In genomic region chr20:3812975-3813599, GRCh38 we compare ENCODE assay signal across 1 cellular context.
TF ChIP-seq lines count a peak whose summit lies in the region.

No MANE protein-coding gene starts in this region.

TF ChIP-seq in GM23338, 12 proteins besides CTCF, POLR2A, EP300 and RAD21 (continued from another document):
- TF ChIP-seq, protein P1, sequence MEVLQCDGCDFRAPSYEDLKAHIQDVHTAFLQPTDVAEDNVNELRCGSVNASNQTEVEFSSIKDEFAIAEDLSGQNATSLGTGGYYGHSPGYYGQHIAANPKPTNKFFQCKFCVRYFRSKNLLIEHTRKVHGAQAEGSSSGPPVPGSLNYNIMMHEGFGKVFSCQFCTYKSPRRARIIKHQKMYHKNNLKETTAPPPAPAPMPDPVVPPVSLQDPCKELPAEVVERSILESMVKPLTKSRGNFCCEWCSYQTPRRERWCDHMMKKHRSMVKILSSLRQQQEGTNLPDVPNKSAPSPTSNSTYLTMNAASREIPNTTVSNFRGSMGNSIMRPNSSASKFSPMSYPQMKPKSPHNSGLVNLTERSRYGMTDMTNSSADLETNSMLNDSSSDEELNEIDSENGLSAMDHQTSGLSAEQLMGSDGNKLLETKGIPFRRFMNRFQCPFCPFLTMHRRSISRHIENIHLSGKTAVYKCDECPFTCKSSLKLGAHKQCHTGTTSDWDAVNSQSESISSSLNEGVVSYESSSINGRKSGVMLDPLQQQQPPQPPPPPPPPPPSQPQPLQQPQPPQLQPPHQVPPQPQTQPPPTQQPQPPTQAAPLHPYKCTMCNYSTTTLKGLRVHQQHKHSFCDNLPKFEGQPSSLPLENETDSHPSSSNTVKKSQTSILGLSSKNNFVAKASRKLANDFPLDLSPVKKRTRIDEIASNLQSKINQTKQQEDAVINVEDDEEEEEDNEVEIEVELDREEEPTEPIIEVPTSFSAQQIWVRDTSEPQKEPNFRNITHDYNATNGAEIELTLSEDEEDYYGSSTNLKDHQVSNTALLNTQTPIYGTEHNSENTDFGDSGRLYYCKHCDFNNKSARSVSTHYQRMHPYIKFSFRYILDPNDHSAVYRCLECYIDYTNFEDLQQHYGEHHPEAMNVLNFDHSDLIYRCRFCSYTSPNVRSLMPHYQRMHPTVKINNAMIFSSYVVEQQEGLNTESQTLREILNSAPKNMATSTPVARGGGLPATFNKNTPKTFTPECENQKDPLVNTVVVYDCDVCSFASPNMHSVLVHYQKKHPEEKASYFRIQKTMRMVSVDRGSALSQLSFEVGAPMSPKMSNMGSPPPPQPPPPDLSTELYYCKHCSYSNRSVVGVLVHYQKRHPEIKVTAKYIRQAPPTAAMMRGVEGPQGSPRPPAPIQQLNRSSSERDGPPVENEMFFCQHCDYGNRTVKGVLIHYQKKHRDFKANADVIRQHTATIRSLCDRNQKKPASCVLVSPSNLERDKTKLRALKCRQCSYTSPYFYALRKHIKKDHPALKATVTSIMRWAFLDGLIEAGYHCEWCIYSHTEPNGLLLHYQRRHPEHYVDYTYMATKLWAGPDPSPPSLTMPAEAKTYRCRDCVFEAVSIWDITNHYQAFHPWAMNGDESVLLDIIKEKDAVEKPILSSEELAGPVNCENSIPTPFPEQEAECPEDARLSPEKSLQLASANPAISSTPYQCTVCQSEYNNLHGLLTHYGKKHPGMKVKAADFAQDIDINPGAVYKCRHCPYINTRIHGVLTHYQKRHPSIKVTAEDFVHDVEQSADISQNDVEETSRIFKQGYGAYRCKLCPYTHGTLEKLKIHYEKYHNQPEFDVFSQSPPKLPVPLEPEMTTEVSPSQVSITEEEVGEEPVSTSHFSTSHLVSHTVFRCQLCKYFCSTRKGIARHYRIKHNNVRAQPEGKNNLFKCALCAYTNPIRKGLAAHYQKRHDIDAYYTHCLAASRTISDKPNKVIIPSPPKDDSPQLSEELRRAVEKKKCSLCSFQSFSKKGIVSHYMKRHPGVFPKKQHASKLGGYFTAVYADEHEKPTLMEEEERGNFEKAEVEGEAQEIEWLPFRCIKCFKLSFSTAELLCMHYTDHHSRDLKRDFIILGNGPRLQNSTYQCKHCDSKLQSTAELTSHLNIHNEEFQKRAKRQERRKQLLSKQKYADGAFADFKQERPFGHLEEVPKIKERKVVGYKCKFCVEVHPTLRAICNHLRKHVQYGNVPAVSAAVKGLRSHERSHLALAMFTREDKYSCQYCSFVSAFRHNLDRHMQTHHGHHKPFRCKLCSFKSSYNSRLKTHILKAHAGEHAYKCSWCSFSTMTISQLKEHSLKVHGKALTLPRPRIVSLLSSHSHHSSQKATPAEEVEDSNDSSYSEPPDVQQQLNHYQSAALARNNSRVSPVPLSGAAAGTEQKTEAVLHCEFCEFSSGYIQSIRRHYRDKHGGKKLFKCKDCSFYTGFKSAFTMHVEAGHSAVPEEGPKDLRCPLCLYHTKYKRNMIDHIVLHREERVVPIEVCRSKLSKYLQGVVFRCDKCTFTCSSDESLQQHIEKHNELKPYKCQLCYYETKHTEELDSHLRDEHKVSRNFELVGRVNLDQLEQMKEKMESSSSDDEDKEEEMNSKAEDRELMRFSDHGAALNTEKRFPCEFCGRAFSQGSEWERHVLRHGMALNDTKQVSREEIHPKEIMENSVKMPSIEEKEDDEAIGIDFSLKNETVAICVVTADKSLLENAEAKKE (CRISPR knock-in tag; IDR thresholded peaks at IDR 0.05) = no peak
- TF ChIP-seq ZNF114 (CRISPR knock-in tag; IDR thresholded peaks at IDR 0.05) = no peak
